Comparison of ENCODE assay signal across 1 cellular context in the genomic region with DNA sequence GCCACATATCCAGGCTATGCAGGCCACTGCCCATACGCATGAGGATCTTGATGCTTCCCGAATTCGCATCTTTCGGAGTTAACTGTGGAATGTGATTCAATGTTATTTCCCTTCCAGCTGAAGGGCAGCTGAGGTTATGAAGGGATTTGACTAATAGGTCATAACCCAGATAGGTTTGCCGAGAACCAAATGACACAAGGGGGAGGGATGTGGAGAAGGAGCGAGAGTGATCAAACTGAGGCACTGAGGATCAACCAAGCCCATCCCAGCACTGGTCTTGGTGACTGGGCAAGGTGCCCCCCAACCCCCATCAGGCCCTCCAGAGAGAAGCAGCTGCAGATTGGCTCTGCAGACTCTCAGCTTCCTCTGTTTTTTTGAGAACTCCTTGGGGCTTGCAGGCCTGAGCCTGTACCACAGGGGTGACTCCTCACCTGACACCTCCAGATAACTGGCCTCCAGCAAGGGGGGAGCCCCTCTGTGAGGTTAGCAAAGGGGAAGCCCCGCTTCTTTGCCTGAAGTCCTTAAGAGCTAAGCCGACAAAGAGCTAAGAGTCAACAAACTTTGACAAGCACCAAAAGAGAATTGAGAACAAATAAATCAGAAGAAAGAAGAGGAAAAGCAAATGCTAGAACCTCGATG.
TF ChIP-seq lines count a peak whose summit lies in the region.

No MANE protein-coding gene starts in this region.

TF ChIP-seq in HepG2, 621 proteins besides CTCF, POLR2A, EP300 and RAD21 (continued from another document):
- TF ChIP-seq, protein P1, sequence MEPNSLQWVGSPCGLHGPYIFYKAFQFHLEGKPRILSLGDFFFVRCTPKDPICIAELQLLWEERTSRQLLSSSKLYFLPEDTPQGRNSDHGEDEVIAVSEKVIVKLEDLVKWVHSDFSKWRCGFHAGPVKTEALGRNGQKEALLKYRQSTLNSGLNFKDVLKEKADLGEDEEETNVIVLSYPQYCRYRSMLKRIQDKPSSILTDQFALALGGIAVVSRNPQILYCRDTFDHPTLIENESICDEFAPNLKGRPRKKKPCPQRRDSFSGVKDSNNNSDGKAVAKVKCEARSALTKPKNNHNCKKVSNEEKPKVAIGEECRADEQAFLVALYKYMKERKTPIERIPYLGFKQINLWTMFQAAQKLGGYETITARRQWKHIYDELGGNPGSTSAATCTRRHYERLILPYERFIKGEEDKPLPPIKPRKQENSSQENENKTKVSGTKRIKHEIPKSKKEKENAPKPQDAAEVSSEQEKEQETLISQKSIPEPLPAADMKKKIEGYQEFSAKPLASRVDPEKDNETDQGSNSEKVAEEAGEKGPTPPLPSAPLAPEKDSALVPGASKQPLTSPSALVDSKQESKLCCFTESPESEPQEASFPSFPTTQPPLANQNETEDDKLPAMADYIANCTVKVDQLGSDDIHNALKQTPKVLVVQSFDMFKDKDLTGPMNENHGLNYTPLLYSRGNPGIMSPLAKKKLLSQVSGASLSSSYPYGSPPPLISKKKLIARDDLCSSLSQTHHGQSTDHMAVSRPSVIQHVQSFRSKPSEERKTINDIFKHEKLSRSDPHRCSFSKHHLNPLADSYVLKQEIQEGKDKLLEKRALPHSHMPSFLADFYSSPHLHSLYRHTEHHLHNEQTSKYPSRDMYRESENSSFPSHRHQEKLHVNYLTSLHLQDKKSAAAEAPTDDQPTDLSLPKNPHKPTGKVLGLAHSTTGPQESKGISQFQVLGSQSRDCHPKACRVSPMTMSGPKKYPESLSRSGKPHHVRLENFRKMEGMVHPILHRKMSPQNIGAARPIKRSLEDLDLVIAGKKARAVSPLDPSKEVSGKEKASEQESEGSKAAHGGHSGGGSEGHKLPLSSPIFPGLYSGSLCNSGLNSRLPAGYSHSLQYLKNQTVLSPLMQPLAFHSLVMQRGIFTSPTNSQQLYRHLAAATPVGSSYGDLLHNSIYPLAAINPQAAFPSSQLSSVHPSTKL (CRISPR knock-in tag; IDR thresholded peaks at IDR 0.05), result no peak
- TF ChIP-seq, protein P2, sequence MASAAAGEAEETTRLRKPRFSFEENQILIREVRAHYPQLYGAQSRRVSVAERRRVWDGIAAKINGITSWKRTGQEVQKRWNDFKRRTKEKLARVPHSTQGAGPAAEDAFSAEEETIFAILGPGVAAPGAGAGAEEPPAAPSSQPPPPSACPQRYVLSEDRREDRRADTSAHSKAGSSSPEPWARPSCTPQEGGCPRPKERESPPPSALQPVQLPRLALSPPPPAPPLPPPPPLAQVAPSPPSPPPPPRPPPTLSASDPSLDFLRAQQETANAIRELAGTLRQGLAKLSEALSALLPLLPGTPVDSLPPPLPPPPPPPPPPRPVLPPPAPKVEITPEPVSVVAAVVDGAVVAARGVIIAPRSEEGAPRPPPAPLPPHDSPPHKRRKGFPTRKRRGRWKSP (CRISPR knock-in tag; IDR thresholded peaks at IDR 0.05), result no peak
- no peak for TF ChIP-seq HOXA5 (CRISPR knock-in tag; IDR thresholded peaks at IDR 0.05)
- TF ChIP-seq, protein P3, sequence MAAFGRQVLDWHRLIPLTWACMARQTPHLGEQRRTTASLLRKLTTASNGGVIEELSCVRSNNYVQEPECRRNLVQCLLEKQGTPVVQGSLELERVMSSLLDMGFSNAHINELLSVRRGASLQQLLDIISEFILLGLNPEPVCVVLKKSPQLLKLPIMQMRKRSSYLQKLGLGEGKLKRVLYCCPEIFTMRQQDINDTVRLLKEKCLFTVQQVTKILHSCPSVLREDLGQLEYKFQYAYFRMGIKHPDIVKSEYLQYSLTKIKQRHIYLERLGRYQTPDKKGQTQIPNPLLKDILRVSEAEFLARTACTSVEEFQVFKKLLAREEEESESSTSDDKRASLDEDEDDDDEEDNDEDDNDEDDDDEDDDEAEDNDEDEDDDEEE (CRISPR knock-in tag; IDR thresholded peaks at IDR 0.05), result no peak
- TF ChIP-seq ARNT2 (CRISPR knock-in tag; IDR thresholded peaks at IDR 0.05; ENCODE audit: low read depth), result no peak
- no peak for TF ChIP-seq HNF4A (CRISPR knock-in tag; IDR thresholded peaks at IDR 0.05)
- TF ChIP-seq ZNF331 (CRISPR knock-in tag; IDR thresholded peaks at IDR 0.05), result no peak
- TF ChIP-seq, protein P4, sequence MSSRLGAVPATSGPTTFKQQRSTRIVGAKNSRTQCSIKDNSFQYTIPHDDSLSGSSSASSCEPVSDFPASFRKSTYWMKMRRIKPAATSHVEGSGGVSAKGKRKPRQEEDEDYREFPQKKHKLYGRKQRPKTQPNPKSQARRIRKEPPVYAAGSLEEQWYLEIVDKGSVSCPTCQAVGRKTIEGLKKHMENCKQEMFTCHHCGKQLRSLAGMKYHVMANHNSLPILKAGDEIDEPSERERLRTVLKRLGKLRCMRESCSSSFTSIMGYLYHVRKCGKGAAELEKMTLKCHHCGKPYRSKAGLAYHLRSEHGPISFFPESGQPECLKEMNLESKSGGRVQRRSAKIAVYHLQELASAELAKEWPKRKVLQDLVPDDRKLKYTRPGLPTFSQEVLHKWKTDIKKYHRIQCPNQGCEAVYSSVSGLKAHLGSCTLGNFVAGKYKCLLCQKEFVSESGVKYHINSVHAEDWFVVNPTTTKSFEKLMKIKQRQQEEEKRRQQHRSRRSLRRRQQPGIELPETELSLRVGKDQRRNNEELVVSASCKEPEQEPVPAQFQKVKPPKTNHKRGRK (CRISPR knock-in tag; IDR thresholded peaks at IDR 0.05), result no peak
